26 cellular contexts compared by ENCODE assay signal in genomic region chr12:71538807-71539206, GRCh38.
"Had no signal": no experiment of that assay in that cellular context is flagged by ENCODE, and none has a peak within 500 bp of the region (broad histone marks: within the 10 kb centered on the region; RNA-seq: fewer than 3 reads in every experiment).

No MANE protein-coding gene starts in this region.

- H3K4me3 ChIP-seq: stomach, suprapubic skin, testis, thoracic aorta, thyroid gland, tibial artery, tibial nerve, transverse colon, upper lobe of left lung, upper lobe of right lung, uterus, vagina had no signal

- ATAC-seq: stimulated activated effector memory CD8-positive, alpha-beta T cell treated with anti-CD3 and anti-CD28 coated beads, Interleukin-12 subunit alpha, Interleukin-12 subunit beta, amount 100 ng/mL, for 72 hours; stimulated activated memory B cell treated with anti-CD40 and anti-IgM and Interleukin-4, amounts not matched to agents 10 μg/mL and 1 μg/mL and 100 μg/mL, for 72 hours; stimulated activated naive B cell treated with anti-CD40 and anti-IgM and Interleukin-4, amounts not matched to agents 10 μg/mL and 1 μg/mL and 100 μg/mL, for 72 hours; stimulated activated naive CD8-positive, alpha-beta T cell treated with anti-CD3 and anti-CD28 coated beads, Interleukin-15, amount 100 ng/mL, for 72 hours; stimulated activated naive CD8-positive, alpha-beta T cell treated with anti-CD3 and anti-CD28 coated beads, Interleukin-15, Interleukin-2, amounts not matched to agents 100 U/mL and 50 U/mL, for 24 hours; upper lobe of right lung had no signal

- H3K27ac ChIP-seq: stomach, suprapubic skin, testis, thoracic aorta, thyroid gland, tibial artery, tibial nerve, transverse colon, upper lobe of left lung, upper lobe of right lung, uterus, vagina had no signal

- DNase-seq: stimulated activated CD4-positive, alpha-beta T cell treated with anti-CD3 and anti-CD28 coated beads, Interleukin-2, amount 100 ng/mL, for 48 hours; stimulated activated CD4-positive, alpha-beta T cell treated with anti-CD3 and anti-CD28 coated beads, Interleukin-4, amount 100 ng/mL, for 1 hour; stimulated activated CD4-positive, alpha-beta T cell treated with anti-CD3 and anti-CD28 coated beads, Interleukin-4, amount 100 ng/mL, for 24 hours; stimulated activated CD4-positive, alpha-beta T cell treated with anti-CD3 and anti-CD28 coated beads, Interleukin-4, amount 100 ng/mL, for 4 hours; stimulated activated CD8-positive, alpha-beta memory T cell treated with anti-CD3 and anti-CD28 coated beads, Interleukin-4, amount 100 ng/mL, for 48 hours; stimulated activated naive B cell treated with anti-CD40 and anti-IgM and Interleukin-4, amounts not matched to agents 10 μg/mL and 1 μg/mL and 100 μg/mL, for 72 hours; stimulated activated naive CD4-positive, alpha-beta T cell; stimulated activated naive CD4-positive, alpha-beta T cell treated with Interleukin-2 at 50 U/mL for 16 hours; stimulated activated naive CD8-positive, alpha-beta T cell treated with anti-CD3 and anti-CD28 coated beads, Interleukin-15, amount 100 ng/mL, for 72 hours; stimulated activated naive CD8-positive, alpha-beta T cell treated with anti-CD3 and anti-CD28 coated beads, Interleukin-15, Interleukin-2, amounts not matched to agents 100 U/mL and 50 U/mL, for 24 hours; stomach; substantia nigra; testis; thyroid gland; tibial artery; transverse colon; trophoblast cell; upper lobe of left lung; upper lobe of right lung; uterus had no signal

- H3K36me3 ChIP-seq: stomach, suprapubic skin, thoracic aorta, thyroid gland, tibial artery, tibial nerve, transverse colon, upper lobe of left lung, upper lobe of right lung, uterus, vagina had no signal

- H3K4me1 ChIP-seq: stomach, suprapubic skin, testis, thyroid gland, tibial nerve, transverse colon, upper lobe of left lung, upper lobe of right lung, uterus, vagina had no signal

- H3K27me3 ChIP-seq: stomach, suprapubic skin, testis, thyroid gland, tibial artery, tibial nerve, transverse colon, upper lobe of left lung, upper lobe of right lung, uterus, vagina had no signal

- H3K9me3 ChIP-seq: stomach, suprapubic skin, testis, thoracic aorta, thyroid gland, tibial artery, tibial nerve, transverse colon, upper lobe of left lung, upper lobe of right lung, uterus, vagina had no signal
